Comparison of ENCODE assay signal across 8 cellular contexts in genomic region chr5:140042551-140043507, GRCh38. TPM values are rescaled to one million over a fixed set of nuclear protein-coding genes. Genes with fewer than 3 reads are reported as not detected.
DNase-seq lines count a peak whose midpoint lies in the region; ATAC-seq lines count a peak whose summit lies in the region.

Gene NRG2, minus strand, starts transcription at chr5:140043299.

- ATAC-seq in HG02885 (IDR thresholded peaks at IDR 0.05; ENCODE audit: poor library complexity, unreplicated experiment): peak; percentile 63
- ATAC-seq in effector memory CD8-positive, alpha-beta T cell (replicated peaks): peak; percentile 91

- no peaks in the 10 kb centered on the region for H3K9me3 Mint-ChIP-seq in effector memory CD8-positive, alpha-beta T cell

- DNase-seq in NCI-H146 (lab: John Stamatoyannopoulos, UW) (peak; percentile 44), NCI-H146 treated with DMSO at 0.1 percent for 48 hours (lab: John Stamatoyannopoulos, UW; ENCODE audit: unreplicated experiment) (no peak), NCI-H226 (peak; percentile 74), lung microvascular endothelial cell (ENCODE audit: low read depth in 2 of 2) (peak; percentile 56 to 69)
- peak; percentile 22 to 25 for DNase-seq in activated CD8-positive, alpha-beta memory T cell treated with anti-CD3 and anti-CD28 coated beads for 1 hour (ENCODE audit: extremely low read depth in 1 of 2, low read depth in 1 of 2)
- peak; percentile 55 to 63 (median 57) for DNase-seq in effector memory CD8-positive, alpha-beta T cell
- DNase-seq in stimulated activated CD8-positive, alpha-beta memory T cell treated with anti-CD3 and anti-CD28 coated beads, Interleukin-15, amount 100 ng/mL, for 4 hours (ENCODE audit: low read depth in 2 of 2): peak; percentile 7 to 22

- H3K4me1 Mint-ChIP-seq in effector memory CD8-positive, alpha-beta T cell (ENCODE audit: low read depth in 2 of 2): peaks cover 3 to 13% of the 10 kb centered on the region in 2 donors

- no peak within 1 kb of the TSS for H3K27ac Mint-ChIP-seq in effector memory CD8-positive, alpha-beta T cell

- no peaks in the 10 kb centered on the region for H3K36me3 Mint-ChIP-seq in effector memory CD8-positive, alpha-beta T cell (ENCODE audit: insufficient read depth)

- peaks cover 32 to 50% of the 10 kb centered on the region in 2 donors for H3K27me3 Mint-ChIP-seq in effector memory CD8-positive, alpha-beta T cell

- peak within 1 kb of the TSS; percentile 64 to 78 for H3K4me3 Mint-ChIP-seq in effector memory CD8-positive, alpha-beta T cell

RNA-seq across cellular contexts. Expression of gene NRG2, which starts in this region (rescaled TPM):
- 0.20 and 0.44 TPM in 2 replicates for total RNA-seq in lung microvascular endothelial cell

Comparison
In these comparisons a context has a peak if more than half of its experiments do, and no peak if none do; other contexts are left out.
1. Peak in DNase-seq in lung microvascular endothelial cell; RNA of the gene not detected or under 1 TPM.